Comparison of ENCODE assay signal across 16 cellular contexts in genomic region chr16:57145046-57145963, GRCh38. TPM values are rescaled to one million over a fixed set of nuclear protein-coding genes. Genes with fewer than 3 reads are reported as not detected.
DNase-seq lines count a peak whose midpoint lies in the region; ATAC-seq and TF ChIP-seq lines count a peak whose summit lies in the region.
"Had no signal": no experiment of that assay in that cellular context is flagged by ENCODE, and none has a peak within 500 bp of the region (broad histone marks: within the 10 kb centered on the region; RNA-seq: fewer than 3 reads in every experiment).

No MANE protein-coding gene starts in this region.

- no peaks in the 10 kb centered on the region for H3K36me3 Mint-ChIP-seq in activated CD4-positive, alpha-beta T cell treated with anti-CD3 and anti-CD28 coated beads for 36 hours (ENCODE audit: low read depth)
- no peaks in the 10 kb centered on the region for H3K36me3 Mint-ChIP-seq in WTC11
- H3K36me3 Mint-ChIP-seq: stimulated activated effector memory CD8-positive, alpha-beta T cell treated with anti-CD3 and anti-CD28 coated beads, Interleukin-12 subunit alpha, Interleukin-12 subunit beta, amount 100 ng/mL, for 72 hours had no signal

- 59 to 74% methylated on average over 4 to 12 of the region's 13 CpGs for WGBS in body of pancreas, 2 donors

- no peaks in the 10 kb centered on the region for H3K9me3 ChIP-seq in gastrocnemius medialis
- H3K9me3 ChIP-seq in body of pancreas, result no peaks in the 10 kb centered on the region

- no peaks in the 10 kb centered on the region for H3K9me3 Mint-ChIP-seq in activated CD4-positive, alpha-beta T cell treated with anti-CD3 and anti-CD28 coated beads for 36 hours (ENCODE audit: low read depth)
- no peaks in the 10 kb centered on the region for H3K9me3 Mint-ChIP-seq in WTC11
- H3K9me3 Mint-ChIP-seq: naive thymus-derived CD8-positive, alpha-beta T cell; stimulated activated effector memory CD8-positive, alpha-beta T cell treated with anti-CD3 and anti-CD28 coated beads, Interleukin-12 subunit alpha, Interleukin-12 subunit beta, amount 100 ng/mL, for 72 hours had no signal

- H3K4me3 Mint-ChIP-seq in activated CD4-positive, alpha-beta T cell treated with anti-CD3 and anti-CD28 coated beads for 36 hours, result no peak overlapping the region
- no peak overlapping the region for H3K4me3 Mint-ChIP-seq in WTC11
- H3K4me3 Mint-ChIP-seq: activated CD8-positive, alpha-beta T cell treated with anti-CD3 and anti-CD28 coated beads, Interleukin-2, amount 10 ng/mL, durations not matched to agents 7 days and 5 days; naive thymus-derived CD8-positive, alpha-beta T cell; stimulated activated effector memory CD8-positive, alpha-beta T cell treated with anti-CD3 and anti-CD28 coated beads, Interleukin-12 subunit alpha, Interleukin-12 subunit beta, amount 100 ng/mL, for 72 hours had no signal

- peaks cover 15 to 33% of the 10 kb centered on the region in 2 donors for H3K4me1 ChIP-seq in gastrocnemius medialis
- peaks cover 16% of the 10 kb centered on the region for H3K4me1 ChIP-seq in body of pancreas

- intact Hi-C loops in activated CD4-positive, alpha-beta T cell treated with anti-CD3 and anti-CD28 coated beads for 36 hours (cut with DNase I, micrococcal nuclease), result no loop called here
- intact Hi-C loops in gastrocnemius medialis (cut with DNase I; ENCODE audit: low total_unique reads), result no loop called here
- intact Hi-C loops in body of pancreas (cut with DNase I), result no loop called here

- no peak for ATAC-seq in activated CD4-positive, alpha-beta T cell treated with anti-CD3 and anti-CD28 coated beads for 36 hours
- ATAC-seq in WTC11 (no peak), left lobe of liver (peak; percentile 52), gastrocnemius medialis (no peak), body of pancreas (no peak), HG02610 (IDR thresholded peaks at IDR 0.05; ENCODE audit: unreplicated experiment) (no peak)
- ATAC-seq: activated CD8-positive, alpha-beta T cell treated with anti-CD3 and anti-CD28 coated beads, Interleukin-2, amount 10 ng/mL, durations not matched to agents 7 days and 5 days; naive thymus-derived CD8-positive, alpha-beta T cell; stimulated activated effector memory CD8-positive, alpha-beta T cell treated with anti-CD3 and anti-CD28 coated beads, Interleukin-12 subunit alpha, Interleukin-12 subunit beta, amount 100 ng/mL, for 72 hours had no signal

- H3K4me1 Mint-ChIP-seq in activated CD4-positive, alpha-beta T cell treated with anti-CD3 and anti-CD28 coated beads for 36 hours, result peaks cover 38% of the 10 kb centered on the region
- H3K4me1 Mint-ChIP-seq in WTC11, result peaks cover 47% of the 10 kb centered on the region

- POLR2A ChIA-PET in activated CD4-positive, alpha-beta T cell treated with anti-CD3 and anti-CD28 coated beads for 36 hours (lab: Charles Lee), result interaction anchor here (0.9 kb wide), 1 partner anchor 11 kb away, joined by 3 read pairs; no protein-coding TSS in a partner anchor
- POLR2A ChIA-PET in WTC11 (lab: Charles Lee), result interaction anchor here (0.7 kb wide), 1 partner anchor 11 kb away, joined by 3 read pairs; no protein-coding TSS in a partner anchor

- CTCF ChIA-PET in activated CD4-positive, alpha-beta T cell treated with anti-CD3 and anti-CD28 coated beads for 36 hours (lab: Charles Lee), result interaction anchor here (0.7 to 1.1 kb wide), 3 partner anchors 10 to 180 kb away, joined by 3 read pairs; no protein-coding TSS in a partner anchor
- CTCF ChIA-PET in WTC11 (lab: Charles Lee), result interaction anchor here (1.2 to 3.1 kb wide), 5 partner anchors 10 to 61 kb away, joined by 3 to 15 read pairs (median 6); partner anchors contain the start of gene CPNE2

- DNase-seq in activated CD4-positive, alpha-beta T cell treated with anti-CD3 and anti-CD28 coated beads for 36 hours, result no peak
- no peak for DNase-seq in activated CD4-positive, alpha-beta T cell treated with anti-CD3 and anti-CD28 coated beads for 4 hours
- DNase-seq in WTC11 (ENCODE audit: low spot score) (no peak), left lobe of liver (ENCODE audit: low spot score) (peak; percentile 44), gastrocnemius medialis (no peak), NCI-H524 treated with DMSO at 0.1 percent for 48 hours (lab: John Stamatoyannopoulos, UW) (no peak), body of pancreas (no peak)
- DNase-seq: activated CD8-positive, alpha-beta T cell treated with anti-CD3 and anti-CD28 coated beads, Interleukin-2, amount 10 ng/mL, durations not matched to agents 7 days and 5 days; naive thymus-derived CD8-positive, alpha-beta T cell; NCI-H2081 treated with DMSO at 0.1 percent for 48 hours; NCI-H774; SHP77; stimulated activated CD4-positive, alpha-beta T cell treated with anti-CD3 and anti-CD28 coated beads, Interleukin-4, amount 100 ng/mL, for 4 hours; T1000 had no signal

- H3K4me3 ChIP-seq in gastrocnemius medialis (no peak overlapping the region), body of pancreas (no peak overlapping the region)

- H3K27ac ChIP-seq in gastrocnemius medialis, result peak overlapping the region in 3 of 4 donors; percentile 40 to 60 (median 46)
- H3K27ac ChIP-seq in body of pancreas, result no peak overlapping the region

- H3K27me3 ChIP-seq in gastrocnemius medialis, result no peaks in the 10 kb centered on the region
- H3K27me3 ChIP-seq in body of pancreas, result no peaks in the 10 kb centered on the region

- H3K27ac Mint-ChIP-seq in activated CD4-positive, alpha-beta T cell treated with anti-CD3 and anti-CD28 coated beads for 36 hours, result peak overlapping the region; percentile 25
- H3K27ac Mint-ChIP-seq in WTC11, result no peak overlapping the region; the same call in 1 of the 2 replicates
- H3K27ac Mint-ChIP-seq: activated CD8-positive, alpha-beta T cell treated with anti-CD3 and anti-CD28 coated beads, Interleukin-2, amount 10 ng/mL, durations not matched to agents 7 days and 5 days; stimulated activated effector memory CD8-positive, alpha-beta T cell treated with anti-CD3 and anti-CD28 coated beads, Interleukin-12 subunit alpha, Interleukin-12 subunit beta, amount 100 ng/mL, for 72 hours had no signal

- no peak for TF ChIP-seq CTCF in WTC11 (IDR thresholded peaks at IDR 0.05)
- TF ChIP-seq CTCF in gastrocnemius medialis (IDR thresholded peaks at IDR 0.05 in 4 of 5, conservative IDR thresholded peaks at IDR 0.05 in 1 of 5), result no peak
- no peak for TF ChIP-seq CTCF in body of pancreas (IDR thresholded peaks at IDR 0.05)

- in situ Hi-C loops in gastrocnemius medialis (cut with MboI; ENCODE audit: low sequenced_read_pairs in 4 of 4), result no loop called here

- H3K36me3 ChIP-seq in gastrocnemius medialis, result no peaks in the 10 kb centered on the region
- no peaks in the 10 kb centered on the region for H3K36me3 ChIP-seq in body of pancreas (replicated peaks in 1 of 2; ENCODE audit: insufficient read depth in 1 of 2, low read depth in 2 of 2)

- TF ChIP-seq POLR2A in gastrocnemius medialis (IDR thresholded peaks at IDR 0.05) (no peak), body of pancreas (IDR thresholded peaks at IDR 0.05) (no peak)

- no peaks in the 10 kb centered on the region for H3K27me3 Mint-ChIP-seq in activated CD4-positive, alpha-beta T cell treated with anti-CD3 and anti-CD28 coated beads for 36 hours
- no peaks in the 10 kb centered on the region for H3K27me3 Mint-ChIP-seq in WTC11 (ENCODE audit: low read depth)
- H3K27me3 Mint-ChIP-seq: naive thymus-derived CD8-positive, alpha-beta T cell had no signal

TF ChIP-seq in WTC11, 78 proteins besides CTCF, POLR2A, EP300 and RAD21:
- TF ChIP-seq FOXP1 (CRISPR knock-in tag; IDR thresholded peaks at IDR 0.05; ENCODE audit: borderline replicate concordance) (0 out of 2 replicates have a peak, but pooled peaks have one; percentile 21), ZMAT4 (CRISPR knock-in tag; IDR thresholded peaks at IDR 0.05) (no peak)

RNA-seq across cellular contexts. Expression of gene PSME3IP1, which starts 40.5 kb away (rescaled TPM):
- total RNA-seq in activated CD4-positive, alpha-beta T cell treated with anti-CD3 and anti-CD28 coated beads for 36 hours, result 100 to 1,000 TPM; 111 to 156 TPM
- total RNA-seq in WTC11 (2021), result 102 to 107 TPM (median 104 TPM) in 3 replicates
- total RNA-seq in left lobe of liver, result 26.6 TPM
- total RNA-seq in gastrocnemius medialis, result 10 to 100 TPM; 43.8 to 57.6 (median 53.4) TPM
- total RNA-seq in body of pancreas, result 10 to 100 TPM; 26.7 to 32.9 TPM

RNA-seq across cellular contexts. Expression of gene RSPRY1, which starts 40.8 kb away (rescaled TPM):
- 10 to 100 TPM; 24.6 to 30.2 TPM for total RNA-seq in activated CD4-positive, alpha-beta T cell treated with anti-CD3 and anti-CD28 coated beads for 36 hours
- 22.7 to 28.5 TPM (median 26.8 TPM) in 3 replicates for total RNA-seq in WTC11 (2021)
- 18.1 TPM for total RNA-seq in left lobe of liver
- total RNA-seq in gastrocnemius medialis, result 10 to 100 TPM; 15.4 to 24.1 (median 20.7) TPM
- total RNA-seq in body of pancreas, result 10 to 100 TPM; 13.8 to 31.4 TPM

RNA-seq across cellular contexts. Expression of gene CPNE2, which starts 52.9 kb away (rescaled TPM):
- total RNA-seq in activated CD4-positive, alpha-beta T cell treated with anti-CD3 and anti-CD28 coated beads for 36 hours, result 1 to 10 TPM; 4.9 to 7.3 TPM
- 14.0 to 17.9 TPM (median 16.7 TPM) in 3 replicates for total RNA-seq in WTC11 (2021)
- total RNA-seq in left lobe of liver, result 7.3 TPM
- 10 to 100 TPM; 11.7 to 20.0 (median 17.2) TPM for total RNA-seq in gastrocnemius medialis
- 10 to 100 TPM in 1 of 2 donors, 1 to 10 TPM in 1; 8.8 to 16.5 TPM for total RNA-seq in body of pancreas

Comparison
In these comparisons a context has a peak if more than half of its experiments do, and no peak if none do; other contexts are left out.
1. H3K27ac ChIP-seq: peak in gastrocnemius medialis (3 of 4); none in body of pancreas (0 of 4).